In genomic region chr17:62923515-62924150, GRCh38 we compare ENCODE assay signal across 29 cellular contexts.
"Had no signal": no experiment of that assay in that cellular context is flagged by ENCODE, and none has a peak within 500 bp of the region (broad histone marks: within the 10 kb centered on the region; RNA-seq: fewer than 3 reads in every experiment).

No MANE protein-coding gene starts in this region.

- FAIRE-seq: astrocyte had no signal

- H3K4me3 ChIP-seq: MG63, Peyer's patch, SJCRH30 had no signal

- H3K27ac ChIP-seq: Peyer's patch, RWPE1, SJCRH30, VCaP had no signal

- H3K4me3 Mint-ChIP-seq: activated CD4-positive, alpha-beta memory T cell treated with anti-CD3 and anti-CD28 coated beads for 36 hours; activated CD4-positive, alpha-beta T cell treated with anti-CD3 and anti-CD28 coated beads, Interleukin-2, amount 10 ng/mL, durations not matched to agents 7 days and 5 days; activated naive CD4-positive, alpha-beta T cell treated with anti-CD3 and anti-CD28 coated beads for 36 hours; activated naive CD8-positive, alpha-beta T cell; activated T-helper 17 cell treated with anti-CD3 and anti-CD28 coated beads, Interleukin-2, amount 50 U/mL, for 72 hours; brain had no signal

- DNase-seq: activated CD4-positive, alpha-beta memory T cell treated with anti-CD3 and anti-CD28 coated beads for 36 hours; activated CD4-positive, alpha-beta T cell treated with anti-CD3 and anti-CD28 coated beads, Interleukin-2, amount 10 ng/mL, durations not matched to agents 7 days and 5 days; activated CD4-positive, CD25-positive, alpha-beta regulatory T cell; activated CD8-positive, alpha-beta memory T cell treated with anti-CD3 and anti-CD28 coated beads for 24 hours; activated gamma-delta T cell; activated naive CD4-positive, alpha-beta T cell treated with anti-CD3 and anti-CD28 coated beads for 36 hours; activated T-cell treated with anti-CD3 and anti-CD28 coated beads for 4 hours; activated T-cell treated with anti-CD3 and anti-CD28 coated beads, Interleukin-2, amount 50 U/mL, for 48 hours; amygdala; MG63; MV-4-11; NCI-H1092 treated with DMSO at 0.1 percent for 48 hours; NCI-H1417 treated with DMSO at 0.1 percent for 48 hours; NCI-H1694; NCI-H2029; NCI-H2107; NCI-H2171 treated with DMSO at 0.1 percent for 48 hours; NCI-H446; NCI-H524; Peyer's patch; Right ventricle myocardium superior; SJCRH30; T-helper 1 cell had no signal

- H3K4me1 ChIP-seq: Peyer's patch had no signal

- H3K27me3 ChIP-seq: MG63, Peyer's patch, SJCRH30 had no signal

- H3K36me3 ChIP-seq: MG63, Peyer's patch, SJCRH30 had no signal

- H3K36me3 Mint-ChIP-seq: activated CD4-positive, alpha-beta memory T cell treated with anti-CD3 and anti-CD28 coated beads for 36 hours; activated naive CD8-positive, alpha-beta T cell; brain had no signal

- H3K4me1 Mint-ChIP-seq: activated CD4-positive, alpha-beta T cell treated with anti-CD3 and anti-CD28 coated beads, Interleukin-2, amount 10 ng/mL, durations not matched to agents 7 days and 5 days; activated T-helper 17 cell treated with anti-CD3 and anti-CD28 coated beads, Interleukin-2, amount 50 U/mL, for 72 hours had no signal

- H3K9me3 ChIP-seq: MG63, Peyer's patch, SJCRH30 had no signal

- H3K27ac Mint-ChIP-seq: activated CD4-positive, alpha-beta memory T cell treated with anti-CD3 and anti-CD28 coated beads for 36 hours; activated CD4-positive, alpha-beta T cell treated with anti-CD3 and anti-CD28 coated beads, Interleukin-2, amount 10 ng/mL, durations not matched to agents 7 days and 5 days; activated naive CD4-positive, alpha-beta T cell treated with anti-CD3 and anti-CD28 coated beads for 36 hours; activated naive CD8-positive, alpha-beta T cell; activated T-helper 17 cell treated with anti-CD3 and anti-CD28 coated beads, Interleukin-2, amount 50 U/mL, for 72 hours had no signal

- H3K9me3 Mint-ChIP-seq: activated CD4-positive, alpha-beta memory T cell treated with anti-CD3 and anti-CD28 coated beads for 36 hours; activated CD4-positive, alpha-beta T cell treated with anti-CD3 and anti-CD28 coated beads, Interleukin-2, amount 10 ng/mL, durations not matched to agents 7 days and 5 days; activated naive CD4-positive, alpha-beta T cell treated with anti-CD3 and anti-CD28 coated beads for 36 hours; activated T-helper 17 cell treated with anti-CD3 and anti-CD28 coated beads, Interleukin-2, amount 50 U/mL, for 72 hours had no signal

- ATAC-seq: activated T-helper 17 cell treated with anti-CD3 and anti-CD28 coated beads, Interleukin-2, amount 50 U/mL, for 72 hours had no signal
